In the genomic region with DNA sequence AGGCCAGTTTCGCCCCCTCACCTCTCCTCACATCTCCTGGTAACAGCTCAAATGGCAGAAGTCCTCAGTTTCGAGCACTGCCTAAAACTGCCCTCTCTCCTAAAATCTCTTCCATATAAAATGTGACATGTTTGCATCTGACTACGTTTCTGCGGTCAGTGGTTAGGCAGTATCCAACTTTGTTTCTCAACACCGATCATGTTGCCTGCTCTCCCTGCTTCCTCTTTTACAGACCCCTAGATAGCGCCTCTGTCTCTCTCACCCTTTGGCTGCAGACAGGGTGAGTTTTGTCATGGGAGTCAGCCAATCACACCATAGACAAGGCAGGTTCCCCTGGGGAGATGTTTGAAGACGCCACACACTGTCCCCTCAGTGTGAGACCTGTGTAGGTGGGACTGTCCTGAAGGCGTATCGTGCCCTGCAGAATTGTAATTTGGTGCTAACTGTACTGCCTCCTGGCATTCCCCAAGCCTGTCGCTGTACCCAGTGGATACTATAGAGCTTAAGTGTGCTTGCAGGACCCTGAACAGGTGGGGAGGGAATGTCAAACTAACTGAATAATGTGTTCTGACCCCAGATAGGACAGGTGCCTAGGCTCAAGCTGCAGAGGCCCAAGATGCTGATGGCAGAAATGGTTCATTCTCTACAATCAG, we compare ENCODE assay signal across 8 cellular contexts. TPM values are rescaled to one million over a fixed set of nuclear protein-coding genes. Genes with fewer than 3 reads are reported as not detected.
DNase-seq lines count a peak whose midpoint lies in the region; ATAC-seq and TF ChIP-seq lines count a peak whose summit lies in the region.

No MANE protein-coding gene starts in this region.

- peak; percentile 21 for DNase-seq in SK-N-SH
- DNase-seq in WERI-Rb-1, result no peak
- peak; percentile 43 for DNase-seq in globus pallidus (ENCODE audit: low spot score)
- no peak for DNase-seq in progenitor cell of endocrine pancreas (ENCODE audit: low spot score, unreplicated experiment)
- no peak for DNase-seq in NCI-H187 treated with DMSO at 0.1 percent for 48 hours (lab: John Stamatoyannopoulos, UW)
- no peak for DNase-seq in NCI-H2107 treated with DMSO at 0.1 percent for 48 hours (lab: John Stamatoyannopoulos, UW; ENCODE audit: unreplicated experiment)

- H3K4me1 ChIP-seq in SK-N-SH (ENCODE audit: control insufficient read depth in 1 of 2, insufficient read depth in 2 of 2, low read depth in 1 of 2, low read length in 1 of 2), result peaks cover 0 to 14% of the 10 kb centered on the region in 2 experiments; a peak in 1 of 4 replicates

- TF ChIP-seq CTCF in SK-N-SH (IDR thresholded peaks at IDR 0.05), result no peak
- no peak for TF ChIP-seq CTCF in WERI-Rb-1 (IDR thresholded peaks at IDR 0.05; ENCODE audit: low read depth, low read length)
- no peak for TF ChIP-seq CTCF in progenitor cell of endocrine pancreas (IDR thresholded peaks at IDR 0.05; ENCODE audit: unreplicated experiment)

- H3K27me3 Mint-ChIP-seq in progenitor cell of endocrine pancreas, result peaks cover 14% of the 10 kb centered on the region

- no peak for TF ChIP-seq EP300 in SK-N-SH (IDR thresholded peaks at IDR 0.05; ENCODE audit: borderline replicate concordance in 1 of 2, low read depth in 1 of 2, low read length in 1 of 2)

- no peaks in the 10 kb centered on the region for H3K9me3 Mint-ChIP-seq in progenitor cell of endocrine pancreas (ENCODE audit: low read depth)

- H3K4me3 ChIP-seq in SK-N-SH (ENCODE audit: low read depth in 2 of 2, low read length in 1 of 2) (peak overlapping the region; percentile 76 to 82), WERI-Rb-1 (ENCODE audit: low read depth, low read length) (peak overlapping the region; percentile 70)

- H3K9me3 ChIP-seq in SK-N-SH (no peaks in the 10 kb centered on the region), WERI-Rb-1 (ENCODE audit: severe bottlenecking) (no peaks in the 10 kb centered on the region)

- peaks cover 18% of the 10 kb centered on the region for H3K79me2 ChIP-seq in SK-N-SH (ENCODE audit: insufficient read depth)

- peaks cover 4% of the 10 kb centered on the region for H3F3A ChIP-seq in SK-N-SH (replicated peaks; ENCODE audit: insufficient read depth)

- H3K9ac ChIP-seq in SK-N-SH, result peak overlapping the region; percentile 79; the same call in 1 of the 2 replicates

- peak overlapping the region; percentile 3 for H3K27ac Mint-ChIP-seq in progenitor cell of endocrine pancreas

- 90% methylated on average over 10 of the region's 10 CpGs for WGBS in SK-N-SH (ENCODE audit: low lambda C conversion rate)

- no peak for TF ChIP-seq RAD21 in SK-N-SH (IDR thresholded peaks at IDR 0.05; ENCODE audit: low read length)

- H3K27ac ChIP-seq in SK-N-SH (ENCODE audit: low read depth in 2 of 2, low read length in 1 of 2) (no peak overlapping the region), WERI-Rb-1 (no peak overlapping the region)

- POLR2A ChIA-PET in SK-N-SH (lab: Yijun Ruan, JAX), result no interaction called here

- H3K36me3 ChIP-seq in SK-N-SH (replicated peaks in 1 of 2; ENCODE audit: control insufficient read depth in 1 of 2, insufficient read depth in 2 of 2, low read length in 1 of 2) (peaks cover 12 to 15% of the 10 kb centered on the region in 2 experiments), WERI-Rb-1 (peaks cover 3% of the 10 kb centered on the region)

- no peaks in the 10 kb centered on the region for H3K9me2 ChIP-seq in SK-N-SH

- H3K4me1 Mint-ChIP-seq in progenitor cell of endocrine pancreas (ENCODE audit: low read depth), result peaks cover 12% of the 10 kb centered on the region

- peak overlapping the region; percentile 67 for H3K4me3 Mint-ChIP-seq in progenitor cell of endocrine pancreas (ENCODE audit: low read depth)

- CTCF ChIA-PET in SK-N-SH (lab: Yijun Ruan, JAX), result interaction anchor here (0.5 to 4.1 kb wide), 6 partner anchors 10 to 80 kb away, joined by 3 to 15 read pairs (median 3); partner anchors contain the start of genes GFM2 and NSA2

- peak overlapping the region; percentile 92 for H3K4me2 ChIP-seq in SK-N-SH

- H3K36me3 Mint-ChIP-seq in progenitor cell of endocrine pancreas (ENCODE audit: insufficient read depth), result peaks cover 5% of the 10 kb centered on the region

- ATAC-seq in SK-N-SH treated with all-trans-retinoic acid at 6 μM for 48 hours, result no peak; the same call in 2 of the 3 replicates
- ATAC-seq in HG02973 (IDR thresholded peaks at IDR 0.05; ENCODE audit: unreplicated experiment), result peak; percentile 41

- H3K27me3 ChIP-seq in SK-N-SH (ENCODE audit: insufficient read depth) (no peaks in the 10 kb centered on the region), WERI-Rb-1 (ENCODE audit: insufficient read depth, low read depth, severe bottlenecking) (no peaks in the 10 kb centered on the region)

- H4K20me1 ChIP-seq in SK-N-SH (ENCODE audit: insufficient read depth), result no peaks in the 10 kb centered on the region

- 0 out of 2 replicates have a peak overlapping the region, but pooled peaks have one; percentile 87 for H2AFZ ChIP-seq in SK-N-SH (ENCODE audit: low read depth)

TF ChIP-seq in SK-N-SH, 30 proteins besides CTCF, POLR2A, EP300 and RAD21 (continues in another document):
- TF ChIP-seq NFIC (IDR thresholded peaks at IDR 0.05; ENCODE audit: borderline replicate concordance) (no peak), JUND (IDR thresholded peaks at IDR 0.05) (no peak), ZBTB33 (IDR thresholded peaks at IDR 0.05; ENCODE audit: borderline replicate concordance, low read depth) (no peak), GABPA (IDR thresholded peaks at IDR 0.05; ENCODE audit: low read depth) (no peak), RXRA (IDR thresholded peaks at IDR 0.05; ENCODE audit: borderline replicate concordance, low read depth) (no peak), FOSL2 (IDR thresholded peaks at IDR 0.05; ENCODE audit: borderline replicate concordance, low read depth) (no peak)
- TF ChIP-seq, protein P1, sequence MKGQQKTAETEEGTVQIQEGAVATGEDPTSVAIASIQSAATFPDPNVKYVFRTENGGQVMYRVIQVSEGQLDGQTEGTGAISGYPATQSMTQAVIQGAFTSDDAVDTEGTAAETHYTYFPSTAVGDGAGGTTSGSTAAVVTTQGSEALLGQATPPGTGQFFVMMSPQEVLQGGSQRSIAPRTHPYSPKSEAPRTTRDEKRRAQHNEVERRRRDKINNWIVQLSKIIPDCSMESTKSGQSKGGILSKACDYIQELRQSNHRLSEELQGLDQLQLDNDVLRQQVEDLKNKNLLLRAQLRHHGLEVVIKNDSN (IDR thresholded peaks at IDR 0.05; ENCODE audit: borderline replicate concordance, low read depth), result no peak

TF ChIP-seq in SK-N-SH treated with all-trans-retinoic acid at 6 μM for 48 hours, 23 proteins besides CTCF, POLR2A, EP300 and RAD21:
- no peak for TF ChIP-seq ZNF70 (CRISPR knock-in tag; IDR thresholded peaks at IDR 0.05)
- TF ChIP-seq ZFP3 (CRISPR knock-in tag; IDR thresholded peaks at IDR 0.05), result no peak
- TF ChIP-seq, protein P2, sequence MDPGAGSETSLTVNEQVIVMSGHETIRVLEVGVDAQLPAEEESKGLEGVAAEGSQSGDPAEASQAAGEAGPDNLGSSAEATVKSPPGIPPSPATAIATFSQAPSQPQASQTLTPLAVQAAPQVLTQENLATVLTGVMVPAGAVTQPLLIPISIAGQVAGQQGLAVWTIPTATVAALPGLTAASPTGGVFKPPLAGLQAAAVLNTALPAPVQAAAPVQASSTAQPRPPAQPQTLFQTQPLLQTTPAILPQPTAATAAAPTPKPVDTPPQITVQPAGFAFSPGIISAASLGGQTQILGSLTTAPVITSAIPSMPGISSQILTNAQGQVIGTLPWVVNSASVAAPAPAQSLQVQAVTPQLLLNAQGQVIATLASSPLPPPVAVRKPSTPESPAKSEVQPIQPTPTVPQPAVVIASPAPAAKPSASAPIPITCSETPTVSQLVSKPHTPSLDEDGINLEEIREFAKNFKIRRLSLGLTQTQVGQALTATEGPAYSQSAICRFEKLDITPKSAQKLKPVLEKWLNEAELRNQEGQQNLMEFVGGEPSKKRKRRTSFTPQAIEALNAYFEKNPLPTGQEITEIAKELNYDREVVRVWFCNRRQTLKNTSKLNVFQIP (CRISPR knock-in tag; IDR thresholded peaks at IDR 0.05; ENCODE audit: borderline replicate concordance, low read depth), result no peak
- TF ChIP-seq, protein P3, sequence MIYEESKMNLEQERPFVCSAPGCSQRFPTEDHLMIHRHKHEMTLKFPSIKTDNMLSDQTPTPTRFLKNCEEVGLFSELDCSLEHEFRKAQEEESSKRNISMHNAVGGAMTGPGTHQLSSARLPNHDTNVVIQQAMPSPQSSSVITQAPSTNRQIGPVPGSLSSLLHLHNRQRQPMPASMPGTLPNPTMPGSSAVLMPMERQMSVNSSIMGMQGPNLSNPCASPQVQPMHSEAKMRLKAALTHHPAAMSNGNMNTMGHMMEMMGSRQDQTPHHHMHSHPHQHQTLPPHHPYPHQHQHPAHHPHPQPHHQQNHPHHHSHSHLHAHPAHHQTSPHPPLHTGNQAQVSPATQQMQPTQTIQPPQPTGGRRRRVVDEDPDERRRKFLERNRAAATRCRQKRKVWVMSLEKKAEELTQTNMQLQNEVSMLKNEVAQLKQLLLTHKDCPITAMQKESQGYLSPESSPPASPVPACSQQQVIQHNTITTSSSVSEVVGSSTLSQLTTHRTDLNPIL (CRISPR knock-in tag; IDR thresholded peaks at IDR 0.05; ENCODE audit: low read depth), result no peak
- no peak for TF ChIP-seq ARNTL (CRISPR knock-in tag; IDR thresholded peaks at IDR 0.05; ENCODE audit: borderline replicate concordance, low read depth)
- no peak for TF ChIP-seq CSRNP3 (CRISPR knock-in tag; IDR thresholded peaks at IDR 0.05)

RNA-seq across cellular contexts. Expression of gene HEXB, which starts 1.1 kb away (rescaled TPM):
- polyA plus RNA-seq in SK-N-SH (2012; rRNA removed), result 75.8 and 80.0 TPM in 2 replicates
- 101 and 149 TPM in 2 replicates for polyA plus RNA-seq in SK-N-SH (2012; cell fraction: cytosol; rRNA removed)
- 50.7 and 56.8 TPM in 2 replicates for polyA plus RNA-seq in SK-N-SH (2012; cell fraction: nucleus; rRNA removed)
- 59.9 and 61.4 TPM in 2 replicates for total RNA-seq in progenitor cell of endocrine pancreas

RNA-seq across cellular contexts. Expression of gene ENC1, which starts 45.6 kb away (rescaled TPM):
- polyA plus RNA-seq in SK-N-SH (2012; rRNA removed), result 20.3 and 23.9 TPM in 2 replicates
- 13.5 and 15.1 TPM in 2 replicates for polyA plus RNA-seq in SK-N-SH (2012; cell fraction: cytosol; rRNA removed)
- polyA plus RNA-seq in SK-N-SH (2012; cell fraction: nucleus; rRNA removed), result 57.1 and 64.1 TPM in 2 replicates
- total RNA-seq in progenitor cell of endocrine pancreas, result 71.7 and 78.7 TPM in 2 replicates

Comparison
In these comparisons a context has a peak if more than half of its experiments do, and no peak if none do; other contexts are left out.
1. DNase-seq: peak in SK-N-SH (single experiment) and globus pallidus (single experiment); none in WERI-Rb-1 (single experiment), progenitor cell of endocrine pancreas (single experiment), NCI-H187 treated with DMSO at 0.1 percent for 48 hours (single experiment) and NCI-H2107 treated with DMSO at 0.1 percent for 48 hours (single experiment).